ENCODE assay signal across 17 cellular contexts in the genomic region with DNA sequence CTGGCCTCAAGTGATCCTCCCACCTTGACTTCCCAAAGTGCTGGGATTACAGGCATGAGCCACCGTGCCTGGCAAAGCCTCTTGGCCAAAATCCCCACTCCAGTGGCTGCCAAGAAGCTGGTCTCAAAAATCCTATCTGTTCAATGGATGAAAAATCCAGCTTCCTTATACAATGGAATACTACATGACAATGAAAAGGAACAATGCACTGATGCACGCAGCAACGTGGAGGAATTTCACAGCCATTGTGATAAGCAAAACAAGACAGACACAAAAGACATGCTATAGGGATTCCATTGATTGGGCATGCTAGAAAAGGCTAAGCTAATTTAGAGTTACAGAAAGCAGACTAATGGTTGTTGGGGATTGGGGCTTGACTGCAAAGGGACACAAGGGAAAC.
DNase-seq lines count a peak whose midpoint lies in the region; ATAC-seq and TF ChIP-seq lines count a peak whose summit lies in the region.
"Had no signal": no experiment of that assay in that cellular context is flagged by ENCODE, and none has a peak within 500 bp of the region (broad histone marks: within the 10 kb centered on the region; RNA-seq: fewer than 3 reads in every experiment).

No MANE protein-coding gene starts in this region.

- H3K4me3 ChIP-seq in OCI-LY3 (ENCODE audit: low read length) = no peak overlapping the region
- H3K4me3 ChIP-seq: A549; BLaER1 treated with 17β-estradiol and CSF1 and Interleukin-3, amounts not matched to agents 10 nM and 100 nM had no signal

- peak overlapping the region; percentile 91; the same call in 1 of the 2 replicates for H2AFZ ChIP-seq in OCI-LY3 (ENCODE audit: low read depth, low read length)

- peaks cover 8% of the 10 kb centered on the region for H3K27me3 Mint-ChIP-seq in T-helper 1 cell treated with Interleukin-12 subunit alpha and Interleukin-12 subunit beta and Interleukin-4 antibody, amounts not matched to agents 30 μg/mL and 1 μg/mL, for 36 hours (ENCODE audit: low read depth)
- H3K27me3 Mint-ChIP-seq in stimulated activated naive CD8-positive, alpha-beta T cell treated with anti-CD3 and anti-CD28 coated beads, Interleukin-15, amount 100 ng/mL, for 72 hours = no peaks in the 10 kb centered on the region

- no peak overlapping the region for H3K9ac ChIP-seq in OCI-LY3 (ENCODE audit: low read length)
- H3K9ac ChIP-seq: BLaER1 treated with 17β-estradiol and CSF1 and Interleukin-3, amounts not matched to agents 10 nM and 100 nM had no signal

- no peaks in the 10 kb centered on the region for H3K36me3 Mint-ChIP-seq in T-helper 1 cell treated with Interleukin-12 subunit alpha and Interleukin-12 subunit beta and Interleukin-4 antibody, amounts not matched to agents 30 μg/mL and 1 μg/mL, for 36 hours (ENCODE audit: low read depth)
- H3K36me3 Mint-ChIP-seq: CD8-positive, alpha-beta T cell had no signal

- no peaks in the 10 kb centered on the region for H3K9me3 Mint-ChIP-seq in T-helper 1 cell treated with Interleukin-12 subunit alpha and Interleukin-12 subunit beta and Interleukin-4 antibody, amounts not matched to agents 30 μg/mL and 1 μg/mL, for 36 hours
- H3K9me3 Mint-ChIP-seq in stimulated activated naive CD8-positive, alpha-beta T cell treated with anti-CD3 and anti-CD28 coated beads, Interleukin-15, amount 100 ng/mL, for 72 hours = no peaks in the 10 kb centered on the region
- H3K9me3 Mint-ChIP-seq: CD4-positive, alpha-beta T cell; CD8-positive, alpha-beta T cell had no signal

- peaks cover 40% of the 10 kb centered on the region; the same call in 1 of the 2 replicates for H3K27me3 ChIP-seq in OCI-LY3 (ENCODE audit: low read depth, low read length)
- H3K27me3 ChIP-seq: BLaER1 treated with 17β-estradiol and CSF1 and Interleukin-3, amounts not matched to agents 10 nM and 100 nM had no signal

- no peaks in the 10 kb centered on the region for H3K79me2 ChIP-seq in OCI-LY3 (ENCODE audit: low read length)

- H3K4me1 Mint-ChIP-seq in T-helper 1 cell treated with Interleukin-12 subunit alpha and Interleukin-12 subunit beta and Interleukin-4 antibody, amounts not matched to agents 30 μg/mL and 1 μg/mL, for 36 hours (ENCODE audit: low read depth) = peaks cover 10% of the 10 kb centered on the region
- peaks cover 28% of the 10 kb centered on the region for H3K4me1 Mint-ChIP-seq in stimulated activated naive CD8-positive, alpha-beta T cell treated with anti-CD3 and anti-CD28 coated beads, Interleukin-15, amount 100 ng/mL, for 72 hours

- no peak for ATAC-seq in stimulated activated naive CD8-positive, alpha-beta T cell treated with anti-CD3 and anti-CD28 coated beads, Interleukin-15, amount 100 ng/mL, for 72 hours
- ATAC-seq in stimulated activated naive CD8-positive, alpha-beta T cell treated with anti-CD3 and anti-CD28 coated beads, Interleukin-15, Interleukin-2, amounts not matched to agents 100 U/mL and 50 U/mL, for 24 hours = no peak
- no peak for ATAC-seq in GM21381 (IDR thresholded peaks at IDR 0.05; ENCODE audit: unreplicated experiment)
- ATAC-seq in HG03135 (IDR thresholded peaks at IDR 0.05; ENCODE audit: unreplicated experiment) = no peak

- no peak overlapping the region for H3K4me2 ChIP-seq in OCI-LY3 (ENCODE audit: low read length)
- H3K4me2 ChIP-seq: BLaER1 treated with 17β-estradiol and CSF1 and Interleukin-3, amounts not matched to agents 10 nM and 100 nM had no signal

- no peaks in the 10 kb centered on the region for H4K20me1 ChIP-seq in OCI-LY3 (ENCODE audit: insufficient read depth, low read length)
- H4K20me1 ChIP-seq: BLaER1 treated with 17β-estradiol and CSF1 and Interleukin-3, amounts not matched to agents 10 nM and 100 nM had no signal

- no peaks in the 10 kb centered on the region for H3K4me1 ChIP-seq in OCI-LY3 (ENCODE audit: low read length)

- TF ChIP-seq CTCF in OCI-LY3 (IDR thresholded peaks at IDR 0.05; ENCODE audit: low read depth, low read length) = no peak

- no peak for DNase-seq in T-helper 1 cell
- DNase-seq in stimulated activated naive CD8-positive, alpha-beta T cell treated with anti-CD3 and anti-CD28 coated beads, Interleukin-15, amount 100 ng/mL, for 72 hours = no peak
- no peak for DNase-seq in stimulated activated naive CD8-positive, alpha-beta T cell treated with anti-CD3 and anti-CD28 coated beads, Interleukin-15, Interleukin-2, amounts not matched to agents 100 U/mL and 50 U/mL, for 24 hours
- DNase-seq in islet precursor cell = peak; percentile 0
- DNase-seq: GF-D8 had no signal

- H3K27ac Mint-ChIP-seq in T-helper 1 cell treated with Interleukin-12 subunit alpha and Interleukin-12 subunit beta and Interleukin-4 antibody, amounts not matched to agents 30 μg/mL and 1 μg/mL, for 36 hours = peak overlapping the region; percentile 13
- peak overlapping the region; percentile 12 to 28 for H3K27ac Mint-ChIP-seq in stimulated activated naive CD8-positive, alpha-beta T cell treated with anti-CD3 and anti-CD28 coated beads, Interleukin-15, amount 100 ng/mL, for 72 hours
- H3K27ac Mint-ChIP-seq: B cell; CD4-positive, alpha-beta T cell had no signal

- no peak overlapping the region for H3K4me3 Mint-ChIP-seq in T-helper 1 cell treated with Interleukin-12 subunit alpha and Interleukin-12 subunit beta and Interleukin-4 antibody, amounts not matched to agents 30 μg/mL and 1 μg/mL, for 36 hours
- peak overlapping the region; percentile 11 to 33 for H3K4me3 Mint-ChIP-seq in stimulated activated naive CD8-positive, alpha-beta T cell treated with anti-CD3 and anti-CD28 coated beads, Interleukin-15, amount 100 ng/mL, for 72 hours
- H3K4me3 Mint-ChIP-seq: B cell; CD4-positive, alpha-beta T cell had no signal

- no peak overlapping the region for H3K27ac ChIP-seq in OCI-LY3 (ENCODE audit: low read length)
- H3K27ac ChIP-seq: 22Rv1; BLaER1 treated with 17β-estradiol and CSF1 and Interleukin-3, amounts not matched to agents 10 nM and 100 nM; C4-2B had no signal

- no peaks in the 10 kb centered on the region for H3K9me3 ChIP-seq in OCI-LY3 (ENCODE audit: insufficient read depth, low read length)
- H3K9me3 ChIP-seq: A549; BLaER1 treated with 17β-estradiol and CSF1 and Interleukin-3, amounts not matched to agents 10 nM and 100 nM; Caco-2 had no signal

- H3K36me3 ChIP-seq in OCI-LY3 (replicated peaks; ENCODE audit: low read depth, low read length) = no peaks in the 10 kb centered on the region
- H3K36me3 ChIP-seq: BLaER1 treated with 17β-estradiol and CSF1 and Interleukin-3, amounts not matched to agents 10 nM and 100 nM had no signal
